2 cellular contexts compared by ENCODE assay signal in the genomic region with DNA sequence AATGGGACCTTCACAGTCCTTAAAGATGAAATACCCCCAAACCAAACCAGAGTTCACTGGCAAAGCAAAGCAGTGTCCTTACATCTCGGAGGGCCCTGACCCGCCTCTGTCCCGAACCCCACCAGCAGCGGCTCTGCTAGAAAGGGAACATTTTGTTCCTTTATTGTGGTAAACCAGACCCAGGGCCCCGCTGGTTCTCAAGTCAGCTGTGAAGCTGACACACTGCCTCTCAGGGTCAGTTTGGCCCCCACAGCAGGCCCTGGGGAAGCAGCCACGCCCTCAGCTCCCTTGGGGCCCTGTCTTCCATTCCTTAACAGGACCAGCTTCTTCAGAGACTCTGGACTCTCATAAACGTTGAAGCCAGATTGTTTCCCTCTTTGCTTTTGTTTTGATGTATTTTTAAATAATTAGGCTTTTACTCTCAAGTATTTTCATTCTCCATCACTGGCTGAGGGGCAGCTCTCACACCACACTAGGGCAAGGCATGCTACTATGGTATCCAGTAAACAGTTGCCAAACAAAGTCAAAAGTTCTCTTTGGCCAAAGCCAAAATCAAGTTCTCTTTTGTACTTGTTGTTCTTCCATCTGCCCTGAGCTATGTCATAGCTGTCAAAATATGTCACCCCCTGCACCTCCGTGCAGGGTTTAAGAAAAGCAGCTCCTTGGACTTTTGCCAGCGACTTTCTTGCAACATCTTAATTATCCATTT.
TF ChIP-seq lines count a peak whose summit lies in the region.

No MANE protein-coding gene starts in this region.

TF ChIP-seq in SK-N-SH treated with all-trans-retinoic acid at 6 μM for 48 hours, 23 proteins besides CTCF, POLR2A, EP300 and RAD21 (continued from another document):
- TF ChIP-seq, protein P1, sequence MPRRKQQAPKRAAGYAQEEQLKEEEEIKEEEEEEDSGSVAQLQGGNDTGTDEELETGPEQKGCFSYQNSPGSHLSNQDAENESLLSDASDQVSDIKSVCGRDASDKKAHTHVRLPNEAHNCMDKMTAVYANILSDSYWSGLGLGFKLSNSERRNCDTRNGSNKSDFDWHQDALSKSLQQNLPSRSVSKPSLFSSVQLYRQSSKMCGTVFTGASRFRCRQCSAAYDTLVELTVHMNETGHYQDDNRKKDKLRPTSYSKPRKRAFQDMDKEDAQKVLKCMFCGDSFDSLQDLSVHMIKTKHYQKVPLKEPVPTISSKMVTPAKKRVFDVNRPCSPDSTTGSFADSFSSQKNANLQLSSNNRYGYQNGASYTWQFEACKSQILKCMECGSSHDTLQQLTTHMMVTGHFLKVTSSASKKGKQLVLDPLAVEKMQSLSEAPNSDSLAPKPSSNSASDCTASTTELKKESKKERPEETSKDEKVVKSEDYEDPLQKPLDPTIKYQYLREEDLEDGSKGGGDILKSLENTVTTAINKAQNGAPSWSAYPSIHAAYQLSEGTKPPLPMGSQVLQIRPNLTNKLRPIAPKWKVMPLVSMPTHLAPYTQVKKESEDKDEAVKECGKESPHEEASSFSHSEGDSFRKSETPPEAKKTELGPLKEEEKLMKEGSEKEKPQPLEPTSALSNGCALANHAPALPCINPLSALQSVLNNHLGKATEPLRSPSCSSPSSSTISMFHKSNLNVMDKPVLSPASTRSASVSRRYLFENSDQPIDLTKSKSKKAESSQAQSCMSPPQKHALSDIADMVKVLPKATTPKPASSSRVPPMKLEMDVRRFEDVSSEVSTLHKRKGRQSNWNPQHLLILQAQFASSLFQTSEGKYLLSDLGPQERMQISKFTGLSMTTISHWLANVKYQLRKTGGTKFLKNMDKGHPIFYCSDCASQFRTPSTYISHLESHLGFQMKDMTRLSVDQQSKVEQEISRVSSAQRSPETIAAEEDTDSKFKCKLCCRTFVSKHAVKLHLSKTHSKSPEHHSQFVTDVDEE (CRISPR knock-in tag; IDR thresholded peaks at IDR 0.05) = no peak
- no peak for TF ChIP-seq ZFP30 (CRISPR knock-in tag; IDR thresholded peaks at IDR 0.05)
- TF ChIP-seq ZNF70 (CRISPR knock-in tag; IDR thresholded peaks at IDR 0.05) = no peak
- TF ChIP-seq BACH2 (CRISPR knock-in tag; IDR thresholded peaks at IDR 0.05; ENCODE audit: borderline replicate concordance) = no peak
- TF ChIP-seq TCF4 (CRISPR knock-in tag; IDR thresholded peaks at IDR 0.05; ENCODE audit: borderline replicate concordance) = no peak
- TF ChIP-seq, protein P2, sequence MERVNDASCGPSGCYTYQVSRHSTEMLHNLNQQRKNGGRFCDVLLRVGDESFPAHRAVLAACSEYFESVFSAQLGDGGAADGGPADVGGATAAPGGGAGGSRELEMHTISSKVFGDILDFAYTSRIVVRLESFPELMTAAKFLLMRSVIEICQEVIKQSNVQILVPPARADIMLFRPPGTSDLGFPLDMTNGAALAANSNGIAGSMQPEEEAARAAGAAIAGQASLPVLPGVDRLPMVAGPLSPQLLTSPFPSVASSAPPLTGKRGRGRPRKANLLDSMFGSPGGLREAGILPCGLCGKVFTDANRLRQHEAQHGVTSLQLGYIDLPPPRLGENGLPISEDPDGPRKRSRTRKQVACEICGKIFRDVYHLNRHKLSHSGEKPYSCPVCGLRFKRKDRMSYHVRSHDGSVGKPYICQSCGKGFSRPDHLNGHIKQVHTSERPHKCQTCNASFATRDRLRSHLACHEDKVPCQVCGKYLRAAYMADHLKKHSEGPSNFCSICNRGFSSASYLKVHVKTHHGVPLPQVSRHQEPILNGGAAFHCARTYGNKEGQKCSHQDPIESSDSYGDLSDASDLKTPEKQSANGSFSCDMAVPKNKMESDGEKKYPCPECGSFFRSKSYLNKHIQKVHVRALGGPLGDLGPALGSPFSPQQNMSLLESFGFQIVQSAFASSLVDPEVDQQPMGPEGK (CRISPR knock-in tag; IDR thresholded peaks at IDR 0.05; ENCODE audit: borderline replicate concordance) = no peak
- no peak for TF ChIP-seq SNAI2 (CRISPR knock-in tag; IDR thresholded peaks at IDR 0.05)
- no peak for TF ChIP-seq ESRRG (CRISPR knock-in tag; IDR thresholded peaks at IDR 0.05)
- no peak for TF ChIP-seq RARB (CRISPR knock-in tag; IDR thresholded peaks at IDR 0.05)
- no peak for TF ChIP-seq ISL1 (CRISPR knock-in tag; IDR thresholded peaks at IDR 0.05)
- TF ChIP-seq, protein P3, sequence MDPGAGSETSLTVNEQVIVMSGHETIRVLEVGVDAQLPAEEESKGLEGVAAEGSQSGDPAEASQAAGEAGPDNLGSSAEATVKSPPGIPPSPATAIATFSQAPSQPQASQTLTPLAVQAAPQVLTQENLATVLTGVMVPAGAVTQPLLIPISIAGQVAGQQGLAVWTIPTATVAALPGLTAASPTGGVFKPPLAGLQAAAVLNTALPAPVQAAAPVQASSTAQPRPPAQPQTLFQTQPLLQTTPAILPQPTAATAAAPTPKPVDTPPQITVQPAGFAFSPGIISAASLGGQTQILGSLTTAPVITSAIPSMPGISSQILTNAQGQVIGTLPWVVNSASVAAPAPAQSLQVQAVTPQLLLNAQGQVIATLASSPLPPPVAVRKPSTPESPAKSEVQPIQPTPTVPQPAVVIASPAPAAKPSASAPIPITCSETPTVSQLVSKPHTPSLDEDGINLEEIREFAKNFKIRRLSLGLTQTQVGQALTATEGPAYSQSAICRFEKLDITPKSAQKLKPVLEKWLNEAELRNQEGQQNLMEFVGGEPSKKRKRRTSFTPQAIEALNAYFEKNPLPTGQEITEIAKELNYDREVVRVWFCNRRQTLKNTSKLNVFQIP (CRISPR knock-in tag; IDR thresholded peaks at IDR 0.05; ENCODE audit: borderline replicate concordance, low read depth) = no peak
- TF ChIP-seq, protein P4, sequence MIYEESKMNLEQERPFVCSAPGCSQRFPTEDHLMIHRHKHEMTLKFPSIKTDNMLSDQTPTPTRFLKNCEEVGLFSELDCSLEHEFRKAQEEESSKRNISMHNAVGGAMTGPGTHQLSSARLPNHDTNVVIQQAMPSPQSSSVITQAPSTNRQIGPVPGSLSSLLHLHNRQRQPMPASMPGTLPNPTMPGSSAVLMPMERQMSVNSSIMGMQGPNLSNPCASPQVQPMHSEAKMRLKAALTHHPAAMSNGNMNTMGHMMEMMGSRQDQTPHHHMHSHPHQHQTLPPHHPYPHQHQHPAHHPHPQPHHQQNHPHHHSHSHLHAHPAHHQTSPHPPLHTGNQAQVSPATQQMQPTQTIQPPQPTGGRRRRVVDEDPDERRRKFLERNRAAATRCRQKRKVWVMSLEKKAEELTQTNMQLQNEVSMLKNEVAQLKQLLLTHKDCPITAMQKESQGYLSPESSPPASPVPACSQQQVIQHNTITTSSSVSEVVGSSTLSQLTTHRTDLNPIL (CRISPR knock-in tag; IDR thresholded peaks at IDR 0.05; ENCODE audit: low read depth) = no peak
- no peak for TF ChIP-seq ZNF565 (CRISPR knock-in tag; conservative IDR thresholded peaks at IDR 0.05; ENCODE audit: low read depth)
- no peak for TF ChIP-seq OSR1 (CRISPR knock-in tag; IDR thresholded peaks at IDR 0.05)
- no peak for TF ChIP-seq PPARA (CRISPR knock-in tag; IDR thresholded peaks at IDR 0.05; ENCODE audit: borderline replicate concordance)

TF ChIP-seq in SK-N-SH, 30 proteins besides CTCF, POLR2A, EP300 and RAD21 (continued from another document):
- TF ChIP-seq RCOR1 (IDR thresholded peaks at IDR 0.05; ENCODE audit: low read length) (no peak), RFX5 (IDR thresholded peaks at IDR 0.05; ENCODE audit: low read length) (no peak), TAF1 (IDR thresholded peaks at IDR 0.05; ENCODE audit: borderline replicate concordance, low read depth, low read length) (no peak), TEAD4 (IDR thresholded peaks at IDR 0.05; ENCODE audit: borderline replicate concordance, insufficient read depth) (no peak), JUND (IDR thresholded peaks at IDR 0.05) (no peak), CHD2 (IDR thresholded peaks at IDR 0.05; ENCODE audit: low read length, partially characterized antibody) (no peak), EZH2phosphoT487 (IDR thresholded peaks at IDR 0.05; ENCODE audit: borderline replicate concordance, low read depth) (no peak)
- TF ChIP-seq, protein P5, sequence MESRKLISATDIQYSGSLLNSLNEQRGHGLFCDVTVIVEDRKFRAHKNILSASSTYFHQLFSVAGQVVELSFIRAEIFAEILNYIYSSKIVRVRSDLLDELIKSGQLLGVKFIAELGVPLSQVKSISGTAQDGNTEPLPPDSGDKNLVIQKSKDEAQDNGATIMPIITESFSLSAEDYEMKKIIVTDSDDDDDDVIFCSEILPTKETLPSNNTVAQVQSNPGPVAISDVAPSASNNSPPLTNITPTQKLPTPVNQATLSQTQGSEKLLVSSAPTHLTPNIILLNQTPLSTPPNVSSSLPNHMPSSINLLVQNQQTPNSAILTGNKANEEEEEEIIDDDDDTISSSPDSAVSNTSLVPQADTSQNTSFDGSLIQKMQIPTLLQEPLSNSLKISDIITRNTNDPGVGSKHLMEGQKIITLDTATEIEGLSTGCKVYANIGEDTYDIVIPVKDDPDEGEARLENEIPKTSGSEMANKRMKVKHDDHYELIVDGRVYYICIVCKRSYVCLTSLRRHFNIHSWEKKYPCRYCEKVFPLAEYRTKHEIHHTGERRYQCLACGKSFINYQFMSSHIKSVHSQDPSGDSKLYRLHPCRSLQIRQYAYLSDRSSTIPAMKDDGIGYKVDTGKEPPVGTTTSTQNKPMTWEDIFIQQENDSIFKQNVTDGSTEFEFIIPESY (IDR thresholded peaks at IDR 0.05; ENCODE audit: borderline replicate concordance, low read depth) = no peak
